1 cellular context compared by ENCODE assay signal in the genomic region with DNA sequence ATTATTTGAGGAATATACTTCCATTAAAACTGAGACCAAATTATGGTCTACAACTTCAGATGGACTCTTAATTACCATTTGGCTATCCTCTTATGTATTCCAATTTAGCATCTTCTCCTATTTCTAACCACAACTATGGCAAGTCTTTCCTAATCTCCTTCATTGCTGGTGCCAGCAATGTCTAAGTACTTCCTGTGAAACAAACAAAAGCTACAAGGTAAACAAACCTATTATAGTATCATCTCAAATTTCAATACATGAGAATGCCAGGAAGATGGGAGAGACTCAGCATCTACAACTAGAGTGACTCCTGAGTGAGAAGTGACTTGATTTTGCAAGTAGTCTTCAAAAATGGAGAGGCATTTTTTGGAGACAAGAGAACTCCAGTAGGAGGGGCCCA.
TF ChIP-seq lines count a peak whose summit lies in the region.

No MANE protein-coding gene starts in this region.

TF ChIP-seq in WTC11, 78 proteins besides CTCF, POLR2A, EP300 and RAD21 (continued from another document):
- TF ChIP-seq, protein P1, sequence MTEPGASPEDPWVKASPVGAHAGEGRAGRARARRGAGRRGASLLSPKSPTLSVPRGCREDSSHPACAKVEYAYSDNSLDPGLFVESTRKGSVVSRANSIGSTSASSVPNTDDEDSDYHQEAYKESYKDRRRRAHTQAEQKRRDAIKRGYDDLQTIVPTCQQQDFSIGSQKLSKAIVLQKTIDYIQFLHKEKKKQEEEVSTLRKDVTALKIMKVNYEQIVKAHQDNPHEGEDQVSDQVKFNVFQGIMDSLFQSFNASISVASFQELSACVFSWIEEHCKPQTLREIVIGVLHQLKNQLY (CRISPR knock-in tag; IDR thresholded peaks at IDR 0.05), result no peak
- no peak for TF ChIP-seq TCF7 (CRISPR knock-in tag; IDR thresholded peaks at IDR 0.05; ENCODE audit: low read depth)
